Comparison of ENCODE assay signal across 29 cellular contexts in genomic region chr12:97924122-97924521, GRCh38.
"Had no signal": no experiment of that assay in that cellular context is flagged by ENCODE, and none has a peak within 500 bp of the region (broad histone marks: within the 10 kb centered on the region; RNA-seq: fewer than 3 reads in every experiment).

No MANE protein-coding gene starts in this region.

- H3K9me3 ChIP-seq: left ventricle myocardium inferior, pancreas, prostate gland, suprapubic skin, thoracic aorta, tibial artery, uterus had no signal

- H3K4me1 ChIP-seq: left ventricle myocardium inferior, pancreas, prostate gland, suprapubic skin, uterus had no signal

- H3K27ac ChIP-seq: left ventricle myocardium inferior, pancreas, prostate gland, skin epidermis, suprapubic skin, thoracic aorta, tibial artery, uterus had no signal

- ATAC-seq: left colon; naive thymus-derived CD8-positive, alpha-beta T cell; pancreas; right cardiac atrium; sciatic nerve; stimulated activated effector memory CD8-positive, alpha-beta T cell treated with anti-CD3 and anti-CD28 coated beads, Interleukin-12 subunit alpha, Interleukin-12 subunit beta, amount 100 ng/mL, for 72 hours had no signal

- H3K9me3 Mint-ChIP-seq: nephron; neural crest cell; stimulated activated naive CD8-positive, alpha-beta T cell treated with anti-CD3 and anti-CD28 coated beads, Interleukin-15, Interleukin-2, amounts not matched to agents 100 ng/mL and 50 ng/mL, for 24 hours had no signal

- H3K4me3 ChIP-seq: left ventricle myocardium inferior, lung, pancreas, prostate gland, skin epidermis, suprapubic skin, thoracic aorta, tibial artery, uterus had no signal

- DNase-seq: hippocampal formation; kidney; left colon; left ventricle myocardium inferior; naive thymus-derived CD8-positive, alpha-beta T cell; nucleus accumbens; pancreas; posterior cingulate gyrus; retina; right cardiac atrium; stimulated activated CD4-positive, alpha-beta T cell treated with anti-CD3 and anti-CD28 coated beads, Interleukin-12 subunit alpha, Interleukin-12 subunit beta, amount 100 ng/mL, for 4 hours; stimulated activated CD4-positive, alpha-beta T cell treated with anti-CD3 and anti-CD28 coated beads, Interleukin-15, amount 100 ng/mL, for 24 hours; stimulated activated CD4-positive, alpha-beta T cell treated with anti-CD3 and anti-CD28 coated beads, Interleukin-2, amount 100 ng/mL, for 24 hours; stimulated activated CD4-positive, alpha-beta T cell treated with anti-CD3 and anti-CD28 coated beads, Interleukin-4, amount 100 ng/mL, for 1 hour; stimulated activated naive CD4-positive, alpha-beta T cell; tibial artery; uterus had no signal

- H3K4me3 Mint-ChIP-seq: memory B cell; naive thymus-derived CD8-positive, alpha-beta T cell; nephron; neural crest cell; stimulated activated effector memory CD8-positive, alpha-beta T cell treated with anti-CD3 and anti-CD28 coated beads, Interleukin-12 subunit alpha, Interleukin-12 subunit beta, amount 100 ng/mL, for 72 hours; stimulated activated naive CD8-positive, alpha-beta T cell treated with anti-CD3 and anti-CD28 coated beads, Interleukin-15, Interleukin-2, amounts not matched to agents 100 ng/mL and 50 ng/mL, for 24 hours; type B pancreatic cell had no signal

- H3K27me3 Mint-ChIP-seq: memory B cell; stimulated activated naive CD8-positive, alpha-beta T cell treated with anti-CD3 and anti-CD28 coated beads, Interleukin-15, Interleukin-2, amounts not matched to agents 100 ng/mL and 50 ng/mL, for 24 hours; type B pancreatic cell had no signal

- H3K4me1 Mint-ChIP-seq: memory B cell; naive thymus-derived CD8-positive, alpha-beta T cell; nephron; neural crest cell; stimulated activated effector memory CD8-positive, alpha-beta T cell treated with anti-CD3 and anti-CD28 coated beads, Interleukin-12 subunit alpha, Interleukin-12 subunit beta, amount 100 ng/mL, for 72 hours had no signal

- H3K27me3 ChIP-seq: pancreas, suprapubic skin, tibial artery, uterus had no signal

- H3K36me3 Mint-ChIP-seq: memory B cell; naive thymus-derived CD8-positive, alpha-beta T cell; type B pancreatic cell had no signal

- H3K36me3 ChIP-seq: left ventricle myocardium inferior, pancreas, prostate gland, suprapubic skin, thoracic aorta, tibial artery, uterus had no signal

- H3K27ac Mint-ChIP-seq: memory B cell; naive thymus-derived CD8-positive, alpha-beta T cell; nephron; stimulated activated effector memory CD8-positive, alpha-beta T cell treated with anti-CD3 and anti-CD28 coated beads, Interleukin-12 subunit alpha, Interleukin-12 subunit beta, amount 100 ng/mL, for 72 hours; stimulated activated naive CD8-positive, alpha-beta T cell treated with anti-CD3 and anti-CD28 coated beads, Interleukin-15, Interleukin-2, amounts not matched to agents 100 ng/mL and 50 ng/mL, for 24 hours; type B pancreatic cell had no signal
